Comparison of ENCODE assay signal across 9 cellular contexts in genomic region chr11:111586305-111586915, GRCh38. TPM values are rescaled to one million over a fixed set of nuclear protein-coding genes. Genes with fewer than 3 reads are reported as not detected.
DNase-seq lines count a peak whose midpoint lies in the region; ATAC-seq and TF ChIP-seq lines count a peak whose summit lies in the region.
"Had no signal": no experiment of that assay in that cellular context is flagged by ENCODE, and none has a peak within 500 bp of the region (broad histone marks: within the 10 kb centered on the region; RNA-seq: fewer than 3 reads in every experiment).

No MANE protein-coding gene starts in this region.

- no peak overlapping the region for H3K4me2 ChIP-seq in OCI-LY7 (ENCODE audit: low read length)

- H3K4me1 ChIP-seq in OCI-LY7 (ENCODE audit: insufficient read depth, low read length, poor library complexity, severe bottlenecking) (peaks cover 25% of the 10 kb centered on the region), thoracic aorta (ENCODE audit: control insufficient read depth in 1 of 2, low read depth in 2 of 2) (no peaks in the 10 kb centered on the region)

- ATAC-seq in HG03354 (IDR thresholded peaks at IDR 0.05; ENCODE audit: poor library complexity, severe bottlenecking, unreplicated experiment) (peak; percentile 48), thoracic aorta (ENCODE audit: insufficient number of reproducible peaks, low FRiP score, low read depth) (no peak)

- H3K4me1 Mint-ChIP-seq in immature natural killer cell, result no peaks in the 10 kb centered on the region

- H3K9me3 Mint-ChIP-seq in immature natural killer cell, result no peaks in the 10 kb centered on the region

- BruUV-seq in OCI-LY7 (replicated peaks; lab: Mats Ljungman, UMichigan), result no TSS peak

- POLR2A ChIA-PET in OCI-LY7 (lab: Charles Lee), result interaction anchor here (1.9 kb wide), 1 partner anchor 180 kb away, joined by 6 read pairs; the partner anchor contains the start of gene PPP2R1B

- H3K9me3 ChIP-seq in OCI-LY7 (ENCODE audit: low read length) (no peaks in the 10 kb centered on the region), thoracic aorta (no peaks in the 10 kb centered on the region)
- H3K9me3 ChIP-seq: BLaER1 treated with 17β-estradiol and CSF1 and Interleukin-3, amounts not matched to agents 10 nM and 100 nM had no signal

- in situ Hi-C loops in astrocyte of the cerebellum (cut with HindIII; ENCODE audit: low sequenced_read_pairs), result loop anchor here (10.0 kb wide), 1 partner anchor 258 kb away; no protein-coding TSS in a partner anchor

- CTCF ChIA-PET in OCI-LY7 (lab: Charles Lee; ENCODE audit: unreplicated experiment), result interaction anchor here (0.7 to 0.8 kb wide), 3 partner anchors 12 to 255 kb away, joined by 3 to 4 read pairs (median 3); no protein-coding TSS in a partner anchor

- H3K27ac Mint-ChIP-seq in immature natural killer cell, result no peak overlapping the region

- peaks cover 0 to 6% (median 0%) of the 10 kb centered on the region in 3 donors for H3K27me3 Mint-ChIP-seq in immature natural killer cell (ENCODE audit: low read depth in 3 of 3)

- no peaks in the 10 kb centered on the region for H3K36me3 Mint-ChIP-seq in immature natural killer cell

- H4K20me1 ChIP-seq in OCI-LY7 (ENCODE audit: insufficient read depth, low read length), result no peaks in the 10 kb centered on the region
- H4K20me1 ChIP-seq: BLaER1 treated with 17β-estradiol and CSF1 and Interleukin-3, amounts not matched to agents 10 nM and 100 nM had no signal

- DNase-seq in NCI-H1694 (lab: John Stamatoyannopoulos, UW) (peak; percentile 41), NCI-H1694 treated with DMSO at 0.1 percent for 48 hours (lab: John Stamatoyannopoulos, UW) (no peak), OCI-LY7 (ENCODE audit: low spot score) (peak; percentile 78), astrocyte of the cerebellum (ENCODE audit: low read depth) (no peak), immature natural killer cell (peak; percentile 43 to 59 (median 46)), thoracic aorta (ENCODE audit: low spot score) (no peak), HuH-7.5 (ENCODE audit: low spot score) (no peak)

- H3K27me3 ChIP-seq in thoracic aorta (replicated peaks; ENCODE audit: insufficient read depth), result no peaks in the 10 kb centered on the region
- H3K27me3 ChIP-seq: BLaER1 treated with 17β-estradiol and CSF1 and Interleukin-3, amounts not matched to agents 10 nM and 100 nM had no signal

- H3K4me3 ChIP-seq in OCI-LY7 (ENCODE audit: low read depth, low read length, poor library complexity, severe bottlenecking), result no peak overlapping the region
- no peak overlapping the region for H3K4me3 ChIP-seq in astrocyte of the cerebellum (ENCODE audit: low read depth, low read length)
- no peak overlapping the region for H3K4me3 ChIP-seq in thoracic aorta
- H3K4me3 ChIP-seq: BLaER1 treated with 17β-estradiol and CSF1 and Interleukin-3, amounts not matched to agents 10 nM and 100 nM had no signal

- no peaks in the 10 kb centered on the region for H3K79me2 ChIP-seq in OCI-LY7 (ENCODE audit: insufficient read depth, low read depth, low read length)

- H3K4me3 Mint-ChIP-seq in immature natural killer cell, result no peak overlapping the region

- intact Hi-C loops in OCI-LY7 (cut with micrococcal nuclease; ENCODE audit: unreplicated experiment), result loop anchor here (1.0 kb wide), 2 partner anchors 191 to 255 kb away; no protein-coding TSS in a partner anchor

- peak; percentile 94 for TF ChIP-seq CTCF in OCI-LY7 (conservative IDR thresholded peaks at IDR 0.05; ENCODE audit: low read length)
- TF ChIP-seq CTCF in astrocyte of the cerebellum (IDR thresholded peaks at IDR 0.05; ENCODE audit: low read depth, low read length, missing control alignments), result peak; percentile 58
- peak; percentile 46 for TF ChIP-seq CTCF in thoracic aorta (IDR thresholded peaks at IDR 0.05)

- no peaks in the 10 kb centered on the region for H3K9me2 ChIP-seq in OCI-LY7 (ENCODE audit: insufficient read depth, low read length)

- no peak overlapping the region; the same call in 1 of the 2 replicates for H2AFZ ChIP-seq in OCI-LY7 (ENCODE audit: low read length)

- no peak overlapping the region for H3K27ac ChIP-seq in OCI-LY7 (ENCODE audit: low read depth, low read length, poor library complexity, severe bottlenecking)
- H3K27ac ChIP-seq in thoracic aorta, result no peak overlapping the region

- H3K36me3 ChIP-seq in OCI-LY7 (ENCODE audit: insufficient read depth, low read length), result no peaks in the 10 kb centered on the region
- H3K36me3 ChIP-seq in thoracic aorta, result no peaks in the 10 kb centered on the region
- H3K36me3 ChIP-seq: BLaER1 treated with 17β-estradiol and CSF1 and Interleukin-3, amounts not matched to agents 10 nM and 100 nM had no signal

RNA-seq across cellular contexts. Expression of gene SIK2, which starts 15.8 kb away (rescaled TPM):
- total RNA-seq in OCI-LY7 (2014; rRNA removed; shearing (Covaris generic)), result 8.5 and 9.8 TPM in 2 replicates
- 16.9 and 18.1 TPM in 2 replicates for total RNA-seq in OCI-LY7 (2022)
- polyA plus RNA-seq in immature natural killer cell, result under 1 TPM; 0.04 to 0.38 (median 0.13) TPM
- total RNA-seq in thoracic aorta, result 10 to 100 TPM in 1 of 2 donors, 1 to 10 TPM in 1; 9.9 to 15.0 TPM

RNA-seq across cellular contexts. Expression of gene LAYN, which starts 45.9 kb away (rescaled TPM):
- total RNA-seq in OCI-LY7 (2014; rRNA removed; shearing (Covaris generic)), result not detected in 2 replicates
- total RNA-seq in OCI-LY7 (2022) (not detected in 2 replicates), thoracic aorta (10 to 100 TPM; 25.6 to 36.6 TPM)
- polyA plus RNA-seq in immature natural killer cell, result 1 to 10 TPM in 1 of 3 donors, not detected in 2; 1.6 TPM

Comparison
In these comparisons a context has a peak if more than half of its experiments do, and no peak if none do; other contexts are left out.
1. DNase-seq: peak in NCI-H1694 (single experiment), OCI-LY7 (single experiment) and immature natural killer cell (3 of 3); none in NCI-H1694 treated with DMSO at 0.1 percent for 48 hours (single experiment), astrocyte of the cerebellum (single experiment), thoracic aorta (single experiment) and HuH-7.5 (single experiment).
2. RNA of gene LAYN, which starts 45.9 kb away (total RNA-seq): 25.6 to 36.6 TPM in thoracic aorta; not detected in OCI-LY7; every median in the first group is over 10 times any median in the second.
3. Peak in every context shown above with its lines, with median percentiles within 50 percentile points of each other: CTCF ChIP-seq.